Comparison of ENCODE assay signal across 12 cellular contexts in genomic region chr17:18004901-18005305, GRCh38. TPM values are rescaled to one million over a fixed set of nuclear protein-coding genes. Genes with fewer than 3 reads are reported as not detected.
A peak's percentile ranks its signal among the peaks of the same experiment; 100 is the strongest.
DNase-seq lines count a peak whose midpoint lies in the region; ATAC-seq and TF ChIP-seq lines count a peak whose summit lies in the region.
"Had no signal": no experiment of that assay in that cellular context is flagged by ENCODE, and none has a peak within 500 bp of the region (broad histone marks: within the 10 kb centered on the region; RNA-seq: fewer than 3 reads in every experiment).

No MANE protein-coding gene starts in this region.

- H3K27ac Mint-ChIP-seq in activated CD4-positive, alpha-beta T cell treated with anti-CD3 and anti-CD28 coated beads, Interleukin-2, amount 10 ng/mL, durations not matched to agents 24 days and 14 days = no peak overlapping the region
- H3K27ac Mint-ChIP-seq: T-helper 1 cell treated with Interleukin-12 subunit alpha and Interleukin-12 subunit beta and Interleukin-4 antibody, amounts not matched to agents 30 μg/mL and 1 μg/mL, for 36 hours had no signal

- no peaks in the 10 kb centered on the region for H3K36me3 Mint-ChIP-seq in activated CD4-positive, alpha-beta T cell treated with anti-CD3 and anti-CD28 coated beads, Interleukin-2, amount 10 ng/mL, durations not matched to agents 24 days and 14 days (ENCODE audit: low read depth)

- H3K9me3 ChIP-seq in gastrocnemius medialis = no peaks in the 10 kb centered on the region

- TF ChIP-seq POLR2A in gastrocnemius medialis (IDR thresholded peaks at IDR 0.05) = no peak

- peaks cover 13% of the 10 kb centered on the region for H3K4me1 ChIP-seq in foreskin keratinocyte
- peaks cover 6 to 7% of the 10 kb centered on the region in 2 donors for H3K4me1 ChIP-seq in gastrocnemius medialis

- TF ChIP-seq CTCF in foreskin keratinocyte (conservative IDR thresholded peaks at IDR 0.05) = peak; percentile 43
- peak; percentile 24 to 78 (median 57) for TF ChIP-seq CTCF in gastrocnemius medialis (IDR thresholded peaks at IDR 0.05 in 4 of 5, conservative IDR thresholded peaks at IDR 0.05 in 1 of 5)

- peaks cover 5% of the 10 kb centered on the region for H3K4me1 Mint-ChIP-seq in activated CD4-positive, alpha-beta T cell treated with anti-CD3 and anti-CD28 coated beads, Interleukin-2, amount 10 ng/mL, durations not matched to agents 24 days and 14 days

- ATAC-seq in foreskin keratinocyte = peak; percentile 33
- peak; percentile 90 to 94 for ATAC-seq in gastrocnemius medialis

- intact Hi-C loops in gastrocnemius medialis (cut with DNase I; ENCODE audit: low total_unique reads) = no loop called here
- intact Hi-C loops in activated CD4-positive, alpha-beta T cell treated with anti-CD3 and anti-CD28 coated beads, Interleukin-2, amount 10 ng/mL, durations not matched to agents 24 days and 14 days (cut with micrococcal nuclease) = no loop called here

- H3K27ac ChIP-seq in foreskin keratinocyte = no peak overlapping the region
- H3K27ac ChIP-seq in gastrocnemius medialis = peak overlapping the region; percentile 63 to 73 (median 68)
- H3K27ac ChIP-seq: GM23248, parathyroid adenoma had no signal

- in situ Hi-C loops in gastrocnemius medialis (cut with MboI; ENCODE audit: low sequenced_read_pairs in 4 of 4) = no loop called here

- H3K27me3 Mint-ChIP-seq in activated CD4-positive, alpha-beta T cell treated with anti-CD3 and anti-CD28 coated beads, Interleukin-2, amount 10 ng/mL, durations not matched to agents 24 days and 14 days = no peaks in the 10 kb centered on the region

- H3K27me3 ChIP-seq in foreskin keratinocyte (no peaks in the 10 kb centered on the region), gastrocnemius medialis (no peaks in the 10 kb centered on the region)

- H3K4me3 Mint-ChIP-seq in activated CD4-positive, alpha-beta T cell treated with anti-CD3 and anti-CD28 coated beads, Interleukin-2, amount 10 ng/mL, durations not matched to agents 24 days and 14 days = no peak overlapping the region
- H3K4me3 Mint-ChIP-seq: T-helper 1 cell treated with Interleukin-12 subunit alpha and Interleukin-12 subunit beta and Interleukin-4 antibody, amounts not matched to agents 30 μg/mL and 1 μg/mL, for 36 hours had no signal

- no peaks in the 10 kb centered on the region for H3K36me3 ChIP-seq in gastrocnemius medialis

- peak; percentile 21 for DNase-seq in DMS 273 (lab: John Stamatoyannopoulos, UW; ENCODE audit: unreplicated experiment)
- no peak for DNase-seq in DMS 273 treated with DMSO at 0.1 percent for 48 hours (lab: John Stamatoyannopoulos, UW)
- DNase-seq in SHP77 (lab: John Stamatoyannopoulos, UW) = peak; percentile 79 to 83
- DNase-seq in foreskin keratinocyte = no peak
- DNase-seq in gastrocnemius medialis = peak; percentile 56 to 59
- DNase-seq in superior temporal gyrus (ENCODE audit: extremely low spot score) = no peak
- DNase-seq in SW 1271 (lab: John Stamatoyannopoulos, UW) = no peak
- no peak for DNase-seq in activated CD4-positive, alpha-beta T cell treated with anti-CD3 and anti-CD28 coated beads, Interleukin-2, amount 10 ng/mL, durations not matched to agents 24 days and 14 days
- DNase-seq: GM23248, left cardiac atrium had no signal

- H3K9me3 Mint-ChIP-seq in activated CD4-positive, alpha-beta T cell treated with anti-CD3 and anti-CD28 coated beads, Interleukin-2, amount 10 ng/mL, durations not matched to agents 24 days and 14 days = no peaks in the 10 kb centered on the region
- H3K9me3 Mint-ChIP-seq: T-helper 1 cell treated with Interleukin-12 subunit alpha and Interleukin-12 subunit beta and Interleukin-4 antibody, amounts not matched to agents 30 μg/mL and 1 μg/mL, for 36 hours had no signal

- H3K4me3 ChIP-seq in gastrocnemius medialis = no peak overlapping the region
- H3K4me3 ChIP-seq: GM23248 had no signal

RNA-seq across cellular contexts. Expression of gene DRC3, which starts 32.2 kb away (rescaled TPM):
- total RNA-seq in foreskin keratinocyte (0.42 and 0.54 TPM in 2 replicates), gastrocnemius medialis (under 1 TPM; 0.05 to 0.81 (median 0.28) TPM)
- polyA plus RNA-seq in foreskin keratinocyte = 0.13 and 0.28 TPM in 2 replicates
- 0.42 TPM in 1 of 2 replicates, not detected in the other for total RNA-seq in activated CD4-positive, alpha-beta T cell treated with anti-CD3 and anti-CD28 coated beads, Interleukin-2, amount 10 ng/mL, durations not matched to agents 24 days and 14 days

RNA-seq across cellular contexts. Expression of gene TOM1L2, which starts 32.7 kb away (rescaled TPM):
- total RNA-seq in foreskin keratinocyte = 28.2 and 32.3 TPM in 2 replicates
- polyA plus RNA-seq in foreskin keratinocyte = 14.2 and 14.4 TPM in 2 replicates
- total RNA-seq in gastrocnemius medialis = 10 to 100 TPM; 55.7 to 97.1 (median 73.3) TPM
- 8.8 and 10.0 TPM in 2 replicates for total RNA-seq in activated CD4-positive, alpha-beta T cell treated with anti-CD3 and anti-CD28 coated beads, Interleukin-2, amount 10 ng/mL, durations not matched to agents 24 days and 14 days

RNA-seq across cellular contexts. Expression of gene ATPAF2, which starts 34.1 kb away (rescaled TPM):
- 26.5 and 30.4 TPM in 2 replicates for total RNA-seq in foreskin keratinocyte
- polyA plus RNA-seq in foreskin keratinocyte = 38.5 and 39.7 TPM in 2 replicates
- 10 to 100 TPM; 12.6 to 19.9 (median 16.2) TPM for total RNA-seq in gastrocnemius medialis
- total RNA-seq in activated CD4-positive, alpha-beta T cell treated with anti-CD3 and anti-CD28 coated beads, Interleukin-2, amount 10 ng/mL, durations not matched to agents 24 days and 14 days = 31.9 and 33.1 TPM in 2 replicates

RNA-seq across cellular contexts. Expression of gene GID4, which starts 34.3 kb away (rescaled TPM):
- total RNA-seq in foreskin keratinocyte (11.7 and 13.4 TPM in 2 replicates), gastrocnemius medialis (10 to 100 TPM; 40.1 to 46.4 (median 41.4) TPM)
- 7.0 and 8.1 TPM in 2 replicates for polyA plus RNA-seq in foreskin keratinocyte
- 9.6 and 11.3 TPM in 2 replicates for total RNA-seq in activated CD4-positive, alpha-beta T cell treated with anti-CD3 and anti-CD28 coated beads, Interleukin-2, amount 10 ng/mL, durations not matched to agents 24 days and 14 days

Comparison
In these comparisons a context has a peak if more than half of its experiments do, and no peak if none do; other contexts are left out.
1. DNase-seq: peak in DMS 273 (single experiment), SHP77 (2 of 2) and gastrocnemius medialis (2 of 2); none in DMS 273 treated with DMSO at 0.1 percent for 48 hours (single experiment), foreskin keratinocyte (0 of 2), superior temporal gyrus (single experiment), SW 1271 (0 of 2) and activated CD4-positive, alpha-beta T cell treated with anti-CD3 and anti-CD28 coated beads, Interleukin-2, amount 10 ng/mL, durations not matched to agents 24 days and 14 days (single experiment).